Comparison of ENCODE assay signal across 1 cellular context in genomic region chr7:106285051-106285800, GRCh38.
A peak's percentile ranks its signal among the peaks of the same experiment; 100 is the strongest.
TF ChIP-seq lines count a peak whose summit lies in the region.

No MANE protein-coding gene starts in this region.

TF ChIP-seq in HepG2, 621 proteins besides CTCF, POLR2A, EP300 and RAD21 (continued from another document and continues in another):
- no peak for TF ChIP-seq HMGA1 (CRISPR knock-in tag; conservative IDR thresholded peaks at IDR 0.05)
- TF ChIP-seq ZNF225 (CRISPR knock-in tag; IDR thresholded peaks at IDR 0.05), result no peak
- TF ChIP-seq WIZ (CRISPR knock-in tag; IDR thresholded peaks at IDR 0.05), result no peak
- peak; percentile 46; the same call in 1 of the 2 replicates for TF ChIP-seq AKAP8 (CRISPR knock-in tag; IDR thresholded peaks at IDR 0.05)
- TF ChIP-seq SIX1 (CRISPR knock-in tag; IDR thresholded peaks at IDR 0.05; ENCODE audit: borderline replicate concordance), result no peak; the same call in 1 of the 2 replicates
- TF ChIP-seq DBP (CRISPR knock-in tag; IDR thresholded peaks at IDR 0.05; ENCODE audit: not compliant biosample characterization), result peak; percentile 32
- no peak for TF ChIP-seq ZFP1 (CRISPR knock-in tag; IDR thresholded peaks at IDR 0.05)
- no peak for TF ChIP-seq STAT6 (CRISPR knock-in tag; IDR thresholded peaks at IDR 0.05; ENCODE audit: borderline replicate concordance)
- TF ChIP-seq ZNF350 (CRISPR knock-in tag; IDR thresholded peaks at IDR 0.05; ENCODE audit: borderline replicate concordance, low read depth), result peak; percentile 43; the same call in 1 of the 2 replicates
- peak; percentile 92 for TF ChIP-seq SP4 (CRISPR knock-in tag; IDR thresholded peaks at IDR 0.05)
- TF ChIP-seq ZNF160 (CRISPR knock-in tag; IDR thresholded peaks at IDR 0.05), result peak; percentile 18; the same call in 1 of the 2 replicates
- peak; percentile 91 for TF ChIP-seq HDAC1 (CRISPR knock-in tag; IDR thresholded peaks at IDR 0.05)
- no peak for TF ChIP-seq JUNB (CRISPR knock-in tag; IDR thresholded peaks at IDR 0.05; ENCODE audit: borderline replicate concordance)
- no peak for TF ChIP-seq JUN (CRISPR knock-in tag; IDR thresholded peaks at IDR 0.05)
- no peak for TF ChIP-seq IRX3 (CRISPR knock-in tag; IDR thresholded peaks at IDR 0.05; ENCODE audit: borderline replicate concordance, low read depth)
- TF ChIP-seq ZNF766 (CRISPR knock-in tag; IDR thresholded peaks at IDR 0.05; ENCODE audit: borderline replicate concordance), result no peak
- no peak for TF ChIP-seq ZBTB40 (IDR thresholded peaks at IDR 0.05)
- TF ChIP-seq ZBTB40 (CRISPR knock-in tag; IDR thresholded peaks at IDR 0.05), result no peak
- TF ChIP-seq PRMT3 (CRISPR knock-in tag; IDR thresholded peaks at IDR 0.05; ENCODE audit: borderline replicate concordance, low read depth), result peak; percentile 34; the same call in 1 of the 2 replicates
- TF ChIP-seq HOXD1 (CRISPR knock-in tag; IDR thresholded peaks at IDR 0.05), result 0 out of 2 replicates have a peak, but pooled peaks have one; percentile 53
- no peak for TF ChIP-seq ZNF282 (IDR thresholded peaks at IDR 0.05; ENCODE audit: partially characterized antibody)
- TF ChIP-seq ETV6 (CRISPR knock-in tag; conservative IDR thresholded peaks at IDR 0.05), result peak; percentile 61; the same call in 1 of the 2 replicates
- no peak for TF ChIP-seq ATM (IDR thresholded peaks at IDR 0.05; ENCODE audit: borderline replicate concordance)
- TF ChIP-seq, protein P1, sequence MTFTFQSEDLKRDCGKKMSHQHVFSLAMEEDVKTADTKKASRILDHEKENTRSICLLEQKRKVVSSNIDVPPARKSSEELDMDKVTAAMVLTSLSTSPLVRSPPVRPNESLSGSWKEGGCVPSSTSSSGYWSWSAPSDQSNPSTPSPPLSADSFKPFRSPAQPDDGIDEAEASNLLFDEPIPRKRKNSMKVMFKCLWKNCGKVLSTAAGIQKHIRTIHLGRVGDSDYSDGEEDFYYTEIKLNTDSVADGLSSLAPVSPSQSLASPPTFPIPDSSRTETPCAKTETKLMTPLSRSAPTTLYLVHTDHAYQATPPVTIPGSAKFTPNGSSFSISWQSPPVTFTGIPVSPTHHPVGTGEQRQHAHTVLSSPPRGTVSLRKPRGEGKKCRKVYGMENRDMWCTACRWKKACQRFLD (CRISPR knock-in tag; IDR thresholded peaks at IDR 0.05; ENCODE audit: borderline replicate concordance), result peak; percentile 65; the same call in 1 of the 2 replicates
- no peak for TF ChIP-seq ZNF280B (CRISPR knock-in tag; IDR thresholded peaks at IDR 0.05; ENCODE audit: borderline replicate concordance)
- peak; percentile 63; the same call in 1 of the 2 replicates for TF ChIP-seq RARA (CRISPR knock-in tag; IDR thresholded peaks at IDR 0.05)
- TF ChIP-seq FOXK1 (CRISPR knock-in tag; IDR thresholded peaks at IDR 0.05; ENCODE audit: borderline replicate concordance, low read depth), result 0 out of 2 replicates have a peak, but pooled peaks have one; percentile 21
- no peak for TF ChIP-seq PCBP2 (optimal IDR thresholded peaks at IDR 0.05; ENCODE audit: low read depth, low read length, poor library complexity, severe bottlenecking)
- TF ChIP-seq ZBTB7A (CRISPR knock-in tag; IDR thresholded peaks at IDR 0.05), result no peak
- TF ChIP-seq TOE1 (CRISPR knock-in tag; IDR thresholded peaks at IDR 0.05), result no peak
- TF ChIP-seq ZMYM2 (CRISPR knock-in tag; IDR thresholded peaks at IDR 0.05), result peak; percentile 80
- 0 out of 2 replicates have a peak, but pooled peaks have one; percentile 24 for TF ChIP-seq ZBTB46 (CRISPR knock-in tag; IDR thresholded peaks at IDR 0.05; ENCODE audit: borderline replicate concordance)
- TF ChIP-seq ARID2 (CRISPR knock-in tag; IDR thresholded peaks at IDR 0.05; ENCODE audit: borderline replicate concordance), result peak; percentile 26; the same call in 1 of the 2 replicates
- no peak for TF ChIP-seq ZNF513 (CRISPR knock-in tag; conservative IDR thresholded peaks at IDR 0.05)
- peak; percentile 43; the same call in 1 of the 2 replicates for TF ChIP-seq NR2C2 (CRISPR knock-in tag; IDR thresholded peaks at IDR 0.05; ENCODE audit: borderline replicate concordance)
- no peak for TF ChIP-seq SYNCRIP (IDR thresholded peaks at IDR 0.05; ENCODE audit: insufficient read depth, low read depth, low read length)
- no peak for TF ChIP-seq RORA (CRISPR knock-in tag; IDR thresholded peaks at IDR 0.05)
- TF ChIP-seq ZBTB21 (CRISPR knock-in tag; IDR thresholded peaks at IDR 0.05), result no peak
- TF ChIP-seq GABPA (IDR thresholded peaks at IDR 0.05; ENCODE audit: low read depth, low read length), result no peak
- 0 out of 2 replicates have a peak, but pooled peaks have one; percentile 19 for TF ChIP-seq GABPA (CRISPR knock-in tag; IDR thresholded peaks at IDR 0.05; ENCODE audit: low read depth)
- peak; percentile 76; the same call in 1 of the 2 replicates for TF ChIP-seq ARNT2 (CRISPR knock-in tag; IDR thresholded peaks at IDR 0.05; ENCODE audit: low read depth)
- TF ChIP-seq CEBPB (IDR thresholded peaks at IDR 0.05; ENCODE audit: borderline replicate concordance, low read depth, low read length), result no peak; the same call in 1 of the 2 replicates
- no peak for TF ChIP-seq MZF1 (CRISPR knock-in tag; IDR thresholded peaks at IDR 0.05; ENCODE audit: borderline replicate concordance)
- peak; percentile 37; the same call in 1 of the 2 replicates for TF ChIP-seq SRY (CRISPR knock-in tag; IDR thresholded peaks at IDR 0.05)
- TF ChIP-seq POGZ (CRISPR knock-in tag; IDR thresholded peaks at IDR 0.05), result peak; percentile 76
